In the genomic region with DNA sequence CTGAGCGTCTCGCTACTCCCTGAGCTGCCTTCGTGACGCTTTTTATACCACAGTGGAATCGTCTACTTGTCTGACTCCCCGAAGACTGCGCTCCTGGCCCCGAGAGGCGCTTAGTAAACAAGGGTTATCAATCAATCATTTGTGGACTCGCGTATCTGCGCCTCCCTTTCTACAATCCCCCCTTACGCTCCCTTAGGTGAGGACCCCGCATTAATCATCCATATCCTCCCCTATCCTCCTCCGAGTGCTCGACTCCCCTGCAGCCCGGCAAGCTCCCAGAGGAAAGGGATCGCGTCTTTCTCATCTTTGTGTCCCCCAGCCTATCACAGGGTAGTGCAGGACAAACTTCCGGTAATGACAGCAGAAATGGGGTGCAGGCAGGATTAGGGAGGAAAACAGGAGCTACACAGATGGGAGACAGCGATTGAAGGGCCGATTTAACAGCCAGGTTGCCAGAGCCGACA, we compare ENCODE assay signal across 9 cellular contexts. TPM values are rescaled to one million over a fixed set of nuclear protein-coding genes. Genes with fewer than 3 reads are reported as not detected.
A peak's percentile ranks its signal among the peaks of the same experiment; 100 is the strongest.
DNase-seq lines count a peak whose midpoint lies in the region; ATAC-seq, FAIRE-seq and TF ChIP-seq lines count a peak whose summit lies in the region.
"Had no signal": no experiment of that assay in that cellular context is flagged by ENCODE, and none has a peak within 500 bp of the region (broad histone marks: within the 10 kb centered on the region; RNA-seq: fewer than 3 reads in every experiment).

No MANE protein-coding gene starts in this region.

- H3K36me3 Mint-ChIP-seq in chondrocyte (ENCODE audit: low read depth), result no peaks in the 10 kb centered on the region

- TF ChIP-seq POLR2A in GM12892 (IDR thresholded peaks at IDR 0.05; ENCODE audit: low read depth, low read length), result no peak

- peaks cover 10% of the 10 kb centered on the region for H3K4me1 Mint-ChIP-seq in chondrocyte (ENCODE audit: low read depth)

- peak; percentile 40 for DNase-seq in AG20443 (ENCODE audit: low spot score)
- DNase-seq in GM12892 (ENCODE audit: insufficient read length), result peak; percentile 29
- DNase-seq in OCI-M1 (lab: John Stamatoyannopoulos, UW), result peak; percentile 68
- peak; percentile 73 for DNase-seq in amniotic epithelial cell (ENCODE audit: low read depth)
- DNase-seq in hepatic stellate cell (ENCODE audit: low spot score), result peak; percentile 57
- peak; percentile 61 for DNase-seq in sciatic nerve (ENCODE audit: low spot score)
- DNase-seq in chondrocyte (ENCODE audit: low spot score), result no peak

- ATAC-seq in HG03095 (IDR thresholded peaks at IDR 0.05; ENCODE audit: unreplicated experiment) (peak; percentile 12), sciatic nerve (peak; percentile 46)

- H3K27ac Mint-ChIP-seq in chondrocyte (ENCODE audit: unreplicated experiment), result no peak overlapping the region

- intact Hi-C loops in sciatic nerve (cut with DNase I), result no loop called here

- no peak for TF ChIP-seq CTCF in chondrocyte (IDR thresholded peaks at IDR 0.05)

- H3K9me3 Mint-ChIP-seq in chondrocyte (ENCODE audit: low read depth), result no peaks in the 10 kb centered on the region

- H3K4me3 Mint-ChIP-seq in chondrocyte (ENCODE audit: unreplicated experiment), result no peak overlapping the region

- FAIRE-seq in GM12892 (lab: Jason Lieb, UNC), result peak; percentile 42

- no peaks in the 10 kb centered on the region for H3K27me3 Mint-ChIP-seq in chondrocyte (ENCODE audit: low read depth)

RNA-seq across cellular contexts. Expression of a gene that starts 0.5 kb away (rescaled TPM):
- 111 TPM for polyA plus RNA-seq in GM12892 (2012; ENCODE audit: missing spikeins)
- total RNA-seq in sciatic nerve (283 TPM), chondrocyte (294 to 335 TPM (median 301 TPM) in 3 replicates)

RNA-seq across cellular contexts. Expression of a gene that starts 0.9 kb away (rescaled TPM):
- 6.1 TPM for polyA plus RNA-seq in GM12892 (2012; ENCODE audit: missing spikeins)
- total RNA-seq in sciatic nerve (7.7 TPM), chondrocyte (3.6 to 4.8 TPM (median 3.9 TPM) in 3 replicates)

RNA-seq across cellular contexts. Expression of a gene that starts 34.5 kb away (rescaled TPM):
- polyA plus RNA-seq in GM12892 (2012; ENCODE audit: missing spikeins), result not detected
- total RNA-seq in sciatic nerve, result not detected
- total RNA-seq in chondrocyte, result not detected in 3 replicates
- total RNA-seq: SK-MEL-5 had no signal
